ENCODE assay signal across 17 cellular contexts in genomic region chr11:69587454-69588081, GRCh38. TPM values are rescaled to one million over a fixed set of nuclear protein-coding genes. Genes with fewer than 3 reads are reported as not detected.
DNase-seq lines count a peak whose midpoint lies in the region; ATAC-seq, FAIRE-seq and TF ChIP-seq lines count a peak whose summit lies in the region.
"Had no signal": no experiment of that assay in that cellular context is flagged by ENCODE, and none has a peak within 500 bp of the region (broad histone marks: within the 10 kb centered on the region; RNA-seq: fewer than 3 reads in every experiment).

No MANE protein-coding gene starts in this region.

- BruUV-seq in IMR-90 (replicated peaks; lab: Mats Ljungman, UMichigan) = no TSS peak
- no TSS peak for BruUV-seq in mammary epithelial cell (replicated peaks; lab: Mats Ljungman, UMichigan)
- BruUV-seq in HepG2 (replicated peaks; lab: Mats Ljungman, UMichigan) = no TSS peak

- TF ChIP-seq RAD21 in IMR-90 (IDR thresholded peaks at IDR 0.05; ENCODE audit: low read length) (no peak), HepG2 (CRISPR knock-in tag; IDR thresholded peaks at IDR 0.05) (no peak)

- intact Hi-C loops in IMR-90 (cut with micrococcal nuclease) = no loop called here
- intact Hi-C loops in mammary epithelial cell (cut with micrococcal nuclease) = loop anchor here (1.0 to 5.0 kb wide), 5 partner anchors 52 to 457 kb away; no protein-coding TSS in a partner anchor
- intact Hi-C loops in HepG2 (cut with micrococcal nuclease; ENCODE audit: unreplicated experiment) = no loop called here

- H3K4me2 ChIP-seq in IMR-90 (ENCODE audit: low read depth, low read length) (no peak overlapping the region), mammary epithelial cell (ENCODE audit: insufficient read depth, low read depth, low read length) (peak overlapping the region; percentile 45), HepG2 (ENCODE audit: low read depth, low read length) (no peak overlapping the region)
- H3K4me2 ChIP-seq: BLaER1 treated with 17β-estradiol and CSF1 and Interleukin-3, amounts not matched to agents 10 nM and 100 nM had no signal

- peak overlapping the region; percentile 19 for H4K91ac ChIP-seq in IMR-90 (ENCODE audit: insufficient read depth, low read depth, low read length)

- 0 out of 4 replicates have a peak, but pooled peaks cover 0 to 4% of the 10 kb centered on the region in 2 experiments for H3K79me1 ChIP-seq in IMR-90 (ENCODE audit: low read depth in 1 of 2, low read length in 2 of 2)

- H2AK9ac ChIP-seq in IMR-90 (replicated peaks; ENCODE audit: low read depth, low read length, poor library complexity) = peak overlapping the region; percentile 2

- peak overlapping the region; percentile 77; the same call in 2 of the 3 replicates for H2BK15ac ChIP-seq in IMR-90 (ENCODE audit: low read depth, low read length)

- dilution Hi-C loops in IMR-90 (cut with HindIII; ENCODE audit: low sequenced_read_pairs, unreplicated experiment) = no loop called here
- dilution Hi-C loops in mammary epithelial cell (cut with HindIII; ENCODE audit: low sequenced_read_pairs) = no loop called here

- H3K23ac ChIP-seq in IMR-90 (ENCODE audit: low read depth, low read length) = peak overlapping the region; percentile 39; the same call in 1 of the 2 replicates

- peak; percentile 76 for ATAC-seq in IMR-90 (ENCODE audit: low read depth)
- no peak for ATAC-seq in HepG2
- ATAC-seq: gastrocnemius medialis, left ventricle myocardium superior had no signal

- no peaks in the 10 kb centered on the region for H3K36me3 ChIP-seq in IMR-90 (ENCODE audit: control insufficient read depth, insufficient read depth, low read length)
- H3K36me3 ChIP-seq in mammary epithelial cell (ENCODE audit: insufficient read depth, low read length) = no peaks in the 10 kb centered on the region
- H3K36me3 ChIP-seq in HepG2 (replicated peaks in 1 of 2; ENCODE audit: control insufficient read depth in 1 of 2, insufficient read depth in 2 of 2, low read length in 2 of 2) = no peaks in the 10 kb centered on the region
- no peaks in the 10 kb centered on the region for H3K36me3 ChIP-seq in tibial nerve
- H3K36me3 ChIP-seq: BLaER1 treated with 17β-estradiol and CSF1 and Interleukin-3, amounts not matched to agents 10 nM and 100 nM; gastrocnemius medialis; Peyer's patch had no signal

- no peaks in the 10 kb centered on the region for H4K20me1 ChIP-seq in IMR-90 (ENCODE audit: insufficient read depth, low read length)
- no peaks in the 10 kb centered on the region for H4K20me1 ChIP-seq in mammary epithelial cell (ENCODE audit: insufficient read depth, low read length)
- H4K20me1 ChIP-seq in HepG2 (ENCODE audit: insufficient read depth, low read length) = no peaks in the 10 kb centered on the region
- H4K20me1 ChIP-seq: BLaER1 treated with 17β-estradiol and CSF1 and Interleukin-3, amounts not matched to agents 10 nM and 100 nM had no signal

- H3K79me2 ChIP-seq in mammary epithelial cell (ENCODE audit: insufficient read depth, low read length) = no peaks in the 10 kb centered on the region
- no peaks in the 10 kb centered on the region for H3K79me2 ChIP-seq in HepG2 (ENCODE audit: insufficient read depth, low read length)

- peak overlapping the region; percentile 48 for H2BK5ac ChIP-seq in IMR-90 (ENCODE audit: low read depth, low read length, poor library complexity, severe bottlenecking)

- CTCF ChIA-PET in IMR-90 (lab: Yijun Ruan, JAX) (no interaction called here), mammary epithelial cell (lab: Charles Lee; ENCODE audit: low non-redundant PET) (interaction anchor here (0.6 to 0.7 kb wide), 2 partner anchors 52 to 151 kb away, joined by 4 to 10 read pairs; no protein-coding TSS in a partner anchor), HepG2 (lab: Yijun Ruan, JAX; ENCODE audit: low intra/inter-chr PET ratio, low total read pairs) (no interaction called here)

- no peaks in the 10 kb centered on the region for H3K27me3 ChIP-seq in IMR-90 (ENCODE audit: control insufficient read depth, insufficient read depth, low read length)
- no peaks in the 10 kb centered on the region for H3K27me3 ChIP-seq in mammary epithelial cell (ENCODE audit: insufficient read depth, low read length)
- H3K27me3 ChIP-seq in HepG2 (ENCODE audit: control insufficient read depth in 1 of 2, insufficient read depth in 2 of 2, low read length in 2 of 2) = peaks cover 0 to 6% of the 10 kb centered on the region in 2 experiments; a peak in 1 of 5 replicates
- H3K27me3 ChIP-seq in tibial nerve = no peaks in the 10 kb centered on the region
- H3K27me3 ChIP-seq: BLaER1 treated with 17β-estradiol and CSF1 and Interleukin-3, amounts not matched to agents 10 nM and 100 nM; Peyer's patch had no signal

- H4K8ac ChIP-seq in IMR-90 (ENCODE audit: low read depth in 2 of 2, low read length in 2 of 2) = peak overlapping the region in 1 of 2 experiments; percentile 71; a peak in 2 of 4 replicates

- H2BK120ac ChIP-seq in IMR-90 (ENCODE audit: low read depth, low read length) = peak overlapping the region; percentile 69

- peaks cover 9% of the 10 kb centered on the region for H3K9me1 ChIP-seq in IMR-90 (ENCODE audit: insufficient read depth, low read length)

- H3K18ac ChIP-seq in IMR-90 (ENCODE audit: low read depth, low read length) = no peak overlapping the region; the same call in 1 of the 2 replicates

- no peak overlapping the region for H4K5ac ChIP-seq in IMR-90 (ENCODE audit: low read depth, low read length)

- peak overlapping the region; percentile 72; the same call in 1 of the 2 replicates for H2BK20ac ChIP-seq in IMR-90 (ENCODE audit: low read depth, low read length)

- in situ Hi-C loops in IMR-90 (cut with MboI; ENCODE audit: low sequenced_read_pairs) (no loop called here), mammary epithelial cell (cut with MboI; ENCODE audit: low sequenced_read_pairs in 2 of 2) (no loop called here), HepG2 (cut with HindIII; ENCODE audit: extremely low pct_ligation_motif_present, low pct_unique_long_range_greater_than_20kb) (no loop called here)

- TF ChIP-seq CTCF in IMR-90 (conservative IDR thresholded peaks at IDR 0.05; ENCODE audit: low read depth, low read length) (no peak), mammary epithelial cell (conservative IDR thresholded peaks at IDR 0.05 in 1 of 2, IDR thresholded peaks at IDR 0.05 in 1 of 2; ENCODE audit: extremely low read depth in 1 of 2, insufficient read depth in 1 of 2, low read depth in 1 of 2, low read length in 2 of 2) (peak; percentile 25 to 28), HepG2 (CRISPR knock-in tag; IDR thresholded peaks at IDR 0.05) (peak; percentile 14; the same call in 1 of the 2 replicates), tibial nerve (IDR thresholded peaks at IDR 0.05) (no peak)

- WGBS in IMR-90 (ENCODE audit: extremely low coverage in 2 of 2, insufficient read length in 1 of 2), 2 experiments = 86% methylated on average over 2 of the region's 5 CpGs; no CpG with 5 or more reads in 1 of the 2 experiments
- WGBS in mammary epithelial cell (ENCODE audit: low coverage, missing lambda C conversion rate) = 87% methylated on average over 5 of the region's 5 CpGs
- 38% methylated on average over 5 of the region's 5 CpGs for WGBS in HepG2 (ENCODE audit: low lambda C conversion rate)
- WGBS in tibial nerve, 2 donors = 97 to 100% methylated on average over 5 of the region's 5 CpGs

- H3K9me3 ChIP-seq in IMR-90 (ENCODE audit: control insufficient read depth, insufficient read depth, low read length) = peaks cover 2% of the 10 kb centered on the region; the same call in 1 of the 2 replicates
- H3K9me3 ChIP-seq in mammary epithelial cell (replicated peaks; ENCODE audit: insufficient read depth, low read length) = peaks cover 2% of the 10 kb centered on the region
- H3K9me3 ChIP-seq in HepG2 (ENCODE audit: low read length) = no peaks in the 10 kb centered on the region
- H3K9me3 ChIP-seq in tibial nerve = peaks cover 0 to 5% (median 0%) of the 10 kb centered on the region in 4 donors
- H3K9me3 ChIP-seq: gastrocnemius medialis, Peyer's patch had no signal

- no peak for FAIRE-seq in HepG2 (lab: Jason Lieb, UNC)
- FAIRE-seq: G401.6 had no signal

- TF ChIP-seq EP300 in HepG2 (IDR thresholded peaks at IDR 0.05; ENCODE audit: low read depth in 2 of 2, low read length in 2 of 2) (no peak), HepG2 (CRISPR knock-in tag; IDR thresholded peaks at IDR 0.05; ENCODE audit: borderline replicate concordance) (no peak), tibial nerve (IDR thresholded peaks at IDR 0.05) (no peak)

- TF ChIP-seq POLR2A in IMR-90 (IDR thresholded peaks at IDR 0.05; ENCODE audit: low read depth, low read length) (no peak), HepG2 (IDR thresholded peaks at IDR 0.05; ENCODE audit: insufficient read depth in 1 of 2, low read depth in 2 of 2, low read length in 2 of 2) (no peak), tibial nerve (IDR thresholded peaks at IDR 0.05) (no peak), erythroblast (IDR thresholded peaks at IDR 0.05; ENCODE audit: low read length) (no peak)

- H3K4ac ChIP-seq in IMR-90 (ENCODE audit: low read depth, low read length) = peak overlapping the region; percentile 51; the same call in 1 of the 2 replicates

- POLR2A ChIA-PET in IMR-90 (lab: Charles Lee; ENCODE audit: unreplicated experiment) (no interaction called here), HepG2 (lab: Yijun Ruan, JAX) (no interaction called here)

- H3K4me3 ChIP-seq in IMR-90 (ENCODE audit: insufficient read depth, low read depth, low read length) (no peak overlapping the region), mammary epithelial cell (replicated peaks in 1 of 3; ENCODE audit: insufficient read depth in 1 of 3, low read depth in 2 of 3, low read length in 3 of 3) (no peak overlapping the region), HepG2 (replicated peaks in 1 of 3; ENCODE audit: insufficient read depth in 1 of 3, low read depth in 2 of 3, low read length in 3 of 3) (no peak overlapping the region), tibial nerve (no peak overlapping the region)
- H3K4me3 ChIP-seq: BLaER1 treated with 17β-estradiol and CSF1 and Interleukin-3, amounts not matched to agents 10 nM and 100 nM; gastrocnemius medialis; Peyer's patch had no signal

- H3K56ac ChIP-seq in IMR-90 (ENCODE audit: extremely low read depth, insufficient read depth, low read length) = no peak overlapping the region

- H3K14ac ChIP-seq in IMR-90 (replicated peaks; ENCODE audit: low read depth, low read length) = peak overlapping the region; percentile 75

- H3K27ac ChIP-seq in IMR-90 (ENCODE audit: insufficient read depth, low read length) (no peak overlapping the region; the same call in 1 of the 2 replicates), mammary epithelial cell (ENCODE audit: insufficient read depth, low read depth, low read length) (peak overlapping the region; percentile 83), HepG2 (ENCODE audit: extremely low read length, insufficient read depth, low read length) (no peak overlapping the region), tibial nerve (no peak overlapping the region)
- H3K27ac ChIP-seq: BLaER1 treated with 17β-estradiol and CSF1 and Interleukin-3, amounts not matched to agents 10 nM and 100 nM; gastrocnemius medialis; Peyer's patch had no signal

- DNase-seq in AG08396 (ENCODE audit: low spot score) (peak; percentile 81), IMR-90 (peak; percentile 81), mammary epithelial cell (peak; percentile 86), HepG2 (ENCODE audit: low spot score) (peak; percentile 43), tibial nerve (ENCODE audit: low spot score in 2 of 2) (no peak), ureter (ENCODE audit: low spot score) (no peak), erythroblast (lab: John Stamatoyannopoulos, UW) (no peak)
- DNase-seq in activated CD4-positive, CD25-positive, alpha-beta regulatory T cell (lab: John Stamatoyannopoulos, UW) = no peak
- DNase-seq: activated B cell treated with CpG ODN at 0.5 μM for 24 hours; caudate nucleus; gastrocnemius medialis; left ventricle myocardium superior; NCI-H2081 treated with DMSO at 0.1 percent for 48 hours; Peyer's patch; stimulated activated CD4-positive, alpha-beta T cell treated with anti-CD3 and anti-CD28 coated beads, Interleukin-4, amount 100 ng/mL, for 1 hour had no signal

- H3K4me1 ChIP-seq in IMR-90 (ENCODE audit: control insufficient read depth, insufficient read depth, low read length) (peaks cover 8% of the 10 kb centered on the region; the same call in 1 of the 2 replicates), mammary epithelial cell (ENCODE audit: insufficient read depth, low read length) (peaks cover 18% of the 10 kb centered on the region), HepG2 (ENCODE audit: insufficient read depth, low read length) (peaks cover 10% of the 10 kb centered on the region; the same call in 1 of the 2 replicates), tibial nerve (no peaks in the 10 kb centered on the region)
- H3K4me1 ChIP-seq: gastrocnemius medialis, Peyer's patch had no signal

- peak overlapping the region; percentile 91 for H2AK5ac ChIP-seq in IMR-90 (ENCODE audit: low read depth, low read length)

- H3K9ac ChIP-seq in IMR-90 (ENCODE audit: low read depth, low read length) (no peak overlapping the region), mammary epithelial cell (ENCODE audit: insufficient read depth, low read length) (peak overlapping the region; percentile 24), HepG2 (ENCODE audit: insufficient read depth, low read depth, low read length) (no peak overlapping the region)
- H3K9ac ChIP-seq: BLaER1 treated with 17β-estradiol and CSF1 and Interleukin-3, amounts not matched to agents 10 nM and 100 nM had no signal

- peak overlapping the region; percentile 45 for H2AFZ ChIP-seq in IMR-90 (replicated peaks; ENCODE audit: low read length, poor library complexity)
- no peak overlapping the region for H2AFZ ChIP-seq in mammary epithelial cell (ENCODE audit: low read depth, low read length)
- no peak overlapping the region for H2AFZ ChIP-seq in HepG2 (ENCODE audit: low read length)

RNA-seq across cellular contexts. Expression of gene CCND1, which starts 53.4 kb away (rescaled TPM):
- total RNA-seq in IMR-90 (2012; rRNA removed) (717 and 748 TPM in 2 replicates), mammary epithelial cell (100 to 1,000 TPM; 358 to 706 TPM), HepG2 (2016; rRNA removed; fragmentation: Illumina TruSeq; extraction: Trizol) (107 and 117 TPM in 2 replicates), tibial nerve (100 to 1,000 TPM; 108 to 259 (median 168) TPM), ureter (203 TPM)
- polyA plus RNA-seq in IMR-90 (2012; rRNA removed) (481 and 872 TPM in 2 replicates), mammary epithelial cell (244 TPM), HepG2 (2011; rRNA removed) (126 and 136 TPM in 2 replicates)
- 498 and 688 TPM in 2 replicates for polyA plus RNA-seq in IMR-90 (2012; cell fraction: cytosol; rRNA removed)
- 405 and 823 TPM in 2 replicates for polyA plus RNA-seq in IMR-90 (2012; cell fraction: nucleus; rRNA removed; ENCODE audit: low replicate concordance)
- polyA minus RNA-seq in mammary epithelial cell = 376 TPM
- 18.0 and 19.0 TPM in 2 replicates for total RNA-seq in HepG2 (2016; cell fraction: cytosol; rRNA removed; fragmentation: Illumina TruSeq; extraction: Trizol; ENCODE audit: low read depth)
- total RNA-seq in HepG2 (2016; cell fraction: insoluble cytoplasmic fraction; rRNA removed; fragmentation: Illumina TruSeq; extraction: Trizol) = 91.6 and 108 TPM in 2 replicates
- total RNA-seq in HepG2 (2016; cell fraction: membrane; rRNA removed; fragmentation: Illumina TruSeq; extraction: Trizol) = 58.9 and 60.9 TPM in 2 replicates
- 68.6 and 72.9 TPM in 2 replicates for total RNA-seq in HepG2 (2016; cell fraction: nucleus; rRNA removed; fragmentation: Illumina TruSeq; extraction: Trizol)
- 73.2 and 112 TPM in 2 replicates for polyA plus RNA-seq in HepG2 (2011; cell fraction: cytosol; rRNA removed)
- 161 and 292 TPM in 2 replicates for polyA plus RNA-seq in HepG2 (2011; cell fraction: nucleus; rRNA removed)
- 60.9 and 65.2 TPM in 2 replicates for polyA plus RNA-seq in HepG2 (2012)
- polyA plus RNA-seq in HepG2 (2016; cell fraction: cytosol; fragmentation: Illumina TruSeq; extraction: Trizol; ENCODE audit: low read depth) = 10.4 and 11.6 TPM in 2 replicates
- 75.4 and 106 TPM in 2 replicates for polyA plus RNA-seq in HepG2 (2016; cell fraction: insoluble cytoplasmic fraction; fragmentation: Illumina TruSeq; extraction: Trizol; ENCODE audit: low read depth)
- 24.6 and 25.9 TPM in 2 replicates for polyA plus RNA-seq in HepG2 (2016; cell fraction: membrane; fragmentation: Illumina TruSeq; extraction: Trizol; ENCODE audit: low read depth)
- 90.1 and 100 TPM in 2 replicates for polyA plus RNA-seq in HepG2 (2016; cell fraction: nucleus; fragmentation: Illumina TruSeq; extraction: Trizol; ENCODE audit: insufficient read depth, low read depth)
- 30.5 and 379 TPM in 2 replicates for polyA minus RNA-seq in HepG2 (2011; rRNA and poly(A)+ RNA removed; ENCODE audit: low replicate concordance)
- 191 and 225 TPM in 2 replicates for polyA minus RNA-seq in HepG2 (2011; cell fraction: cytosol; rRNA and poly(A)+ RNA removed)
- polyA minus RNA-seq in HepG2 (2011; cell fraction: nucleus; rRNA and poly(A)+ RNA removed) = 120 and 156 TPM in 2 replicates

Comparison
In these comparisons a context has a peak if more than half of its experiments do, and no peak if none do; other contexts are left out.
1. DNase-seq: peak in AG08396 (single experiment), IMR-90 (single experiment), mammary epithelial cell (single experiment) and HepG2 (single experiment); none in tibial nerve (0 of 2), ureter (single experiment), erythroblast (0 of 2) and activated CD4-positive, CD25-positive, alpha-beta regulatory T cell (0 of 4).
2. CTCF ChIP-seq: peak in mammary epithelial cell (2 of 2) and HepG2 (single experiment); none in IMR-90 (single experiment) and tibial nerve (0 of 5).